ENCODE assay signal across 1 cellular context in the genomic region with DNA sequence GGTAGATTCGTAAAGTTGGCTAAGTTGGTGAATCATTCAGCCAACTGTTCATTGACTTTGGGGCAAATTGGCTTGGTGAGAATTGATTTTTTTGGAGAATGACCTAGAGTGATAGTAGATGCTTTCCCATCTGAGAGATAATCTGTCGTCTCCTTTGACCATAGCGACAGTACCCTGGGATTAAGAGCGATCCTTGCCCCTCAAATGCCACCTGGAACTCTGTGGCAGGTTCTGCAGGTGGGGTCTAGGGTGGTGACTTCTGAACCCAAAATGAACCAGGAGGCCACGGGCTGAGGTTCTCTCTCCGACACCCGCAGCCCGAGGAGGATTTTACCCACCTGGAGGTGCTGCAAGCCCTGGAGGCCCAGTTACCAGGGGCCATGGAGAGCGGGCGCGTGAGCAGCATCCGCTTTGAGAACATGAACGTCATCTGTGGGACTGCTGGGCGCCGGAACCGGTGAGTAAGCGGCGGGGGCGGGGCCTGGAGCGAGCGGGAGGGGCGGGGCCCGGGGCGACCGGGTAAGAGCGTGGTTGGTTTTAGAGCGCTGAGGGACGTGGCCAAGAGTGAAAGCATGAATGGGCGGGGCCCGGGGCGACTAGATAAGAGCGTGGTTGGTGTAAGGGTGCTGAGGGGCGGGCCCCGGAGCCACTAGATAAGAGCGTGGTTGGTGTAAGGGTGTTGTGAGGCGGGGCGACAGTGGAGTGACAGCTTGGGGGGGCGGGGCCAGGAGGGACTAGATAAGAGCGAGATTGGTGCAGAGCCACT.
TF ChIP-seq lines count a peak whose summit lies in the region.

No MANE protein-coding gene starts in this region.

TF ChIP-seq in K562, 482 proteins besides CTCF, POLR2A, EP300 and RAD21 (continued from another document and continues in another):
- no peak for TF ChIP-seq SAFB2 (IDR thresholded peaks at IDR 0.05; ENCODE audit: borderline replicate concordance, low read depth, low read length, severe bottlenecking)
- TF ChIP-seq, protein P1, sequence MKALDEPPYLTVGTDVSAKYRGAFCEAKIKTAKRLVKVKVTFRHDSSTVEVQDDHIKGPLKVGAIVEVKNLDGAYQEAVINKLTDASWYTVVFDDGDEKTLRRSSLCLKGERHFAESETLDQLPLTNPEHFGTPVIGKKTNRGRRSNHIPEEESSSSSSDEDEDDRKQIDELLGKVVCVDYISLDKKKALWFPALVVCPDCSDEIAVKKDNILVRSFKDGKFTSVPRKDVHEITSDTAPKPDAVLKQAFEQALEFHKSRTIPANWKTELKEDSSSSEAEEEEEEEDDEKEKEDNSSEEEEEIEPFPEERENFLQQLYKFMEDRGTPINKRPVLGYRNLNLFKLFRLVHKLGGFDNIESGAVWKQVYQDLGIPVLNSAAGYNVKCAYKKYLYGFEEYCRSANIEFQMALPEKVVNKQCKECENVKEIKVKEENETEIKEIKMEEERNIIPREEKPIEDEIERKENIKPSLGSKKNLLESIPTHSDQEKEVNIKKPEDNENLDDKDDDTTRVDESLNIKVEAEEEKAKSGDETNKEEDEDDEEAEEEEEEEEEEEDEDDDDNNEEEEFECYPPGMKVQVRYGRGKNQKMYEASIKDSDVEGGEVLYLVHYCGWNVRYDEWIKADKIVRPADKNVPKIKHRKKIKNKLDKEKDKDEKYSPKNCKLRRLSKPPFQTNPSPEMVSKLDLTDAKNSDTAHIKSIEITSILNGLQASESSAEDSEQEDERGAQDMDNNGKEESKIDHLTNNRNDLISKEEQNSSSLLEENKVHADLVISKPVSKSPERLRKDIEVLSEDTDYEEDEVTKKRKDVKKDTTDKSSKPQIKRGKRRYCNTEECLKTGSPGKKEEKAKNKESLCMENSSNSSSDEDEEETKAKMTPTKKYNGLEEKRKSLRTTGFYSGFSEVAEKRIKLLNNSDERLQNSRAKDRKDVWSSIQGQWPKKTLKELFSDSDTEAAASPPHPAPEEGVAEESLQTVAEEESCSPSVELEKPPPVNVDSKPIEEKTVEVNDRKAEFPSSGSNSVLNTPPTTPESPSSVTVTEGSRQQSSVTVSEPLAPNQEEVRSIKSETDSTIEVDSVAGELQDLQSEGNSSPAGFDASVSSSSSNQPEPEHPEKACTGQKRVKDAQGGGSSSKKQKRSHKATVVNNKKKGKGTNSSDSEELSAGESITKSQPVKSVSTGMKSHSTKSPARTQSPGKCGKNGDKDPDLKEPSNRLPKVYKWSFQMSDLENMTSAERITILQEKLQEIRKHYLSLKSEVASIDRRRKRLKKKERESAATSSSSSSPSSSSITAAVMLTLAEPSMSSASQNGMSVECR (CRISPR knock-in tag; IDR thresholded peaks at IDR 0.05) = no peak
- no peak for TF ChIP-seq MAFG (tag; conservative IDR thresholded peaks at IDR 0.05)
- no peak for TF ChIP-seq ZNF77 (CRISPR knock-in tag; IDR thresholded peaks at IDR 0.05)
- TF ChIP-seq ZNF224 (CRISPR knock-in tag; IDR thresholded peaks at IDR 0.05) = 0 out of 2 replicates have a peak, but pooled peaks have one; percentile 42
- no peak for TF ChIP-seq CHD4 (IDR thresholded peaks at IDR 0.05; ENCODE audit: insufficient read depth, insufficient replicate concordance, low read depth, low read length, poor library complexity, severe bottlenecking)
- TF ChIP-seq RFX1 (IDR thresholded peaks at IDR 0.05) = no peak; the same call in 1 of the 2 replicates
- TF ChIP-seq PHF21A (IDR thresholded peaks at IDR 0.05; ENCODE audit: borderline replicate concordance, low read depth) = no peak
- TF ChIP-seq CBX5 (IDR thresholded peaks at IDR 0.05; ENCODE audit: borderline replicate concordance, low read depth) = no peak
- TF ChIP-seq, protein P2, sequence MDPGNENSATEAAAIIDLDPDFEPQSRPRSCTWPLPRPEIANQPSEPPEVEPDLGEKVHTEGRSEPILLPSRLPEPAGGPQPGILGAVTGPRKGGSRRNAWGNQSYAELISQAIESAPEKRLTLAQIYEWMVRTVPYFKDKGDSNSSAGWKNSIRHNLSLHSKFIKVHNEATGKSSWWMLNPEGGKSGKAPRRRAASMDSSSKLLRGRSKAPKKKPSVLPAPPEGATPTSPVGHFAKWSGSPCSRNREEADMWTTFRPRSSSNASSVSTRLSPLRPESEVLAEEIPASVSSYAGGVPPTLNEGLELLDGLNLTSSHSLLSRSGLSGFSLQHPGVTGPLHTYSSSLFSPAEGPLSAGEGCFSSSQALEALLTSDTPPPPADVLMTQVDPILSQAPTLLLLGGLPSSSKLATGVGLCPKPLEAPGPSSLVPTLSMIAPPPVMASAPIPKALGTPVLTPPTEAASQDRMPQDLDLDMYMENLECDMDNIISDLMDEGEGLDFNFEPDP (CRISPR knock-in tag; IDR thresholded peaks at IDR 0.05) = no peak
- TF ChIP-seq ZNF696 (CRISPR knock-in tag; conservative IDR thresholded peaks at IDR 0.05) = no peak
- TF ChIP-seq, protein P3, sequence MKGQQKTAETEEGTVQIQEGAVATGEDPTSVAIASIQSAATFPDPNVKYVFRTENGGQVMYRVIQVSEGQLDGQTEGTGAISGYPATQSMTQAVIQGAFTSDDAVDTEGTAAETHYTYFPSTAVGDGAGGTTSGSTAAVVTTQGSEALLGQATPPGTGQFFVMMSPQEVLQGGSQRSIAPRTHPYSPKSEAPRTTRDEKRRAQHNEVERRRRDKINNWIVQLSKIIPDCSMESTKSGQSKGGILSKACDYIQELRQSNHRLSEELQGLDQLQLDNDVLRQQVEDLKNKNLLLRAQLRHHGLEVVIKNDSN (CRISPR knock-in tag; IDR thresholded peaks at IDR 0.05) = no peak
- TF ChIP-seq, protein P4, sequence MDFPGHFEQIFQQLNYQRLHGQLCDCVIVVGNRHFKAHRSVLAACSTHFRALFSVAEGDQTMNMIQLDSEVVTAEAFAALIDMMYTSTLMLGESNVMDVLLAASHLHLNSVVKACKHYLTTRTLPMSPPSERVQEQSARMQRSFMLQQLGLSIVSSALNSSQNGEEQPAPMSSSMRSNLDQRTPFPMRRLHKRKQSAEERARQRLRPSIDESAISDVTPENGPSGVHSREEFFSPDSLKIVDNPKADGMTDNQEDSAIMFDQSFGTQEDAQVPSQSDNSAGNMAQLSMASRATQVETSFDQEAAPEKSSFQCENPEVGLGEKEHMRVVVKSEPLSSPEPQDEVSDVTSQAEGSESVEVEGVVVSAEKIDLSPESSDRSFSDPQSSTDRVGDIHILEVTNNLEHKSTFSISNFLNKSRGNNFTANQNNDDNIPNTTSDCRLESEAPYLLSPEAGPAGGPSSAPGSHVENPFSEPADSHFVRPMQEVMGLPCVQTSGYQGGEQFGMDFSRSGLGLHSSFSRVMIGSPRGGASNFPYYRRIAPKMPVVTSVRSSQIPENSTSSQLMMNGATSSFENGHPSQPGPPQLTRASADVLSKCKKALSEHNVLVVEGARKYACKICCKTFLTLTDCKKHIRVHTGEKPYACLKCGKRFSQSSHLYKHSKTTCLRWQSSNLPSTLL (IDR thresholded peaks at IDR 0.05) = no peak
- no peak for TF ChIP-seq SMAD3 (CRISPR knock-in tag; conservative IDR thresholded peaks at IDR 0.05)
- TF ChIP-seq TAL1 (IDR thresholded peaks at IDR 0.05) = no peak
- TF ChIP-seq ZNF121 (CRISPR knock-in tag; conservative IDR thresholded peaks at IDR 0.05) = no peak
- TF ChIP-seq SRSF1 (IDR thresholded peaks at IDR 0.05; ENCODE audit: low read depth, low read length) = no peak
- TF ChIP-seq NELFE (IDR thresholded peaks at IDR 0.05; ENCODE audit: insufficient read depth, insufficient read length) = no peak
- no peak for TF ChIP-seq HDAC6 (IDR thresholded peaks at IDR 0.05; ENCODE audit: low read depth, low read length)
- TF ChIP-seq, protein P5, sequence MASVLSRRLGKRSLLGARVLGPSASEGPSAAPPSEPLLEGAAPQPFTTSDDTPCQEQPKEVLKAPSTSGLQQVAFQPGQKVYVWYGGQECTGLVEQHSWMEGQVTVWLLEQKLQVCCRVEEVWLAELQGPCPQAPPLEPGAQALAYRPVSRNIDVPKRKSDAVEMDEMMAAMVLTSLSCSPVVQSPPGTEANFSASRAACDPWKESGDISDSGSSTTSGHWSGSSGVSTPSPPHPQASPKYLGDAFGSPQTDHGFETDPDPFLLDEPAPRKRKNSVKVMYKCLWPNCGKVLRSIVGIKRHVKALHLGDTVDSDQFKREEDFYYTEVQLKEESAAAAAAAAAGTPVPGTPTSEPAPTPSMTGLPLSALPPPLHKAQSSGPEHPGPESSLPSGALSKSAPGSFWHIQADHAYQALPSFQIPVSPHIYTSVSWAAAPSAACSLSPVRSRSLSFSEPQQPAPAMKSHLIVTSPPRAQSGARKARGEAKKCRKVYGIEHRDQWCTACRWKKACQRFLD (CRISPR knock-in tag; IDR thresholded peaks at IDR 0.05) = peak; percentile 18; the same call in 1 of the 2 replicates
- no peak for TF ChIP-seq BCL6 (CRISPR knock-in tag; IDR thresholded peaks at IDR 0.05)
- TF ChIP-seq, protein P6, sequence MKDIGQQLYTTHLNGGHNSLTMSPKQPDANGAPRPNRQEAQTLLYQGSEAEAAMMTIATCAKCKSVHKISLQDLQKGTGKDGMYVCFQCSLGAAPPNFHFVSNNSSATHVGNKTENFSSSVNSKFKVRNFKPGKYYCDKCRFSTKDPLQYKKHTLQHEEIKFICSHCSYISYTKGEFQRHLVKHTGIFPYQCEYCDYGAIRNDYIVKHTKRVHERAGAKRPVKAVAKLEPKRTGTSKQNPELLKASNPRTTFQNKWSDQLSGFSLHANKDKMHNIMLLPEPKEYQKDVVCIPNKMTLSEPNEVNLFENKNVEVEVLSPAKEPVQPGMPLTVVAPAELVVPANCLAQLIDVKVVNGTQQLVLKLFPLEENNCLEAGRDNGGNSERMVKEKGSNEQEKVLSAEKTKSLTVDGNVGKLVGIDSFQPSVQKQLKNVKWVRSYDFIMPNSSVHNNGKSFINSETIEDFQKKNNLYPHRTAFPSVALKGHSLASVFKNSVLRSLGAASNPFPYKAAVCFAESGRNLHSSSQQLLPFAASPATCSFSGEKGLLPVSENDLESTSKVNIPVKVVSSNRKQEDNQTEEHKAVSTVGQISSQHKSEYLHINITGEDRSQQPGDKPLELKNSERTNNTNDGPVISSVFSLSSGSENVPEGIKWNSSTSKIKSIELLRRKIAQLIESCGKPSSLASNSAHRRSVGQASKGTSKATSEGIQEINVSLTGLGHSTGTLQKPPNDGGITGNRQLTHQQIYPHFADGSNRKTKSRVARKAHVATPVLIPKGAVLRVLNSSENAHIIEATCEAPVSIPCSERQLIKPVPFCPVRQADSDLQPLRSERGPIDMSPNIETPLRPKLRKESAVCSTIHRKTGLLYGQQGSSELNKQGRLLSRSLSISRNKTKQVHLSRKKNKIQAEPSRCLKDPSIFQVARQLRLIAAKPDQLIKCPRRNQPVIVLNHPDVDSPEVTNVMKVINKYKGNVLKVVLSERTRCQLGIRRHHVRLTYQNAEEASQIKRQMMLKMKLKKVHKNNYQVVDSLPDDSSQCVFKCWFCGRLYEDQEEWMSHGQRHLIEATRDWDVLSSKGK (CRISPR knock-in tag; IDR thresholded peaks at IDR 0.05) = no peak
- TF ChIP-seq, protein P7, sequence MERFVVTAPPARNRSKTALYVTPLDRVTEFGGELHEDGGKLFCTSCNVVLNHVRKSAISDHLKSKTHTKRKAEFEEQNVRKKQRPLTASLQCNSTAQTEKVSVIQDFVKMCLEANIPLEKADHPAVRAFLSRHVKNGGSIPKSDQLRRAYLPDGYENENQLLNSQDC (CRISPR knock-in tag; IDR thresholded peaks at IDR 0.05) = no peak
- TF ChIP-seq, protein P8, sequence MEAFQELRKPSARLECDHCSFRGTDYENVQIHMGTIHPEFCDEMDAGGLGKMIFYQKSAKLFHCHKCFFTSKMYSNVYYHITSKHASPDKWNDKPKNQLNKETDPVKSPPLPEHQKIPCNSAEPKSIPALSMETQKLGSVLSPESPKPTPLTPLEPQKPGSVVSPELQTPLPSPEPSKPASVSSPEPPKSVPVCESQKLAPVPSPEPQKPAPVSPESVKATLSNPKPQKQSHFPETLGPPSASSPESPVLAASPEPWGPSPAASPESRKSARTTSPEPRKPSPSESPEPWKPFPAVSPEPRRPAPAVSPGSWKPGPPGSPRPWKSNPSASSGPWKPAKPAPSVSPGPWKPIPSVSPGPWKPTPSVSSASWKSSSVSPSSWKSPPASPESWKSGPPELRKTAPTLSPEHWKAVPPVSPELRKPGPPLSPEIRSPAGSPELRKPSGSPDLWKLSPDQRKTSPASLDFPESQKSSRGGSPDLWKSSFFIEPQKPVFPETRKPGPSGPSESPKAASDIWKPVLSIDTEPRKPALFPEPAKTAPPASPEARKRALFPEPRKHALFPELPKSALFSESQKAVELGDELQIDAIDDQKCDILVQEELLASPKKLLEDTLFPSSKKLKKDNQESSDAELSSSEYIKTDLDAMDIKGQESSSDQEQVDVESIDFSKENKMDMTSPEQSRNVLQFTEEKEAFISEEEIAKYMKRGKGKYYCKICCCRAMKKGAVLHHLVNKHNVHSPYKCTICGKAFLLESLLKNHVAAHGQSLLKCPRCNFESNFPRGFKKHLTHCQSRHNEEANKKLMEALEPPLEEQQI (IDR thresholded peaks at IDR 0.05) = no peak
- TF ChIP-seq, protein P9, sequence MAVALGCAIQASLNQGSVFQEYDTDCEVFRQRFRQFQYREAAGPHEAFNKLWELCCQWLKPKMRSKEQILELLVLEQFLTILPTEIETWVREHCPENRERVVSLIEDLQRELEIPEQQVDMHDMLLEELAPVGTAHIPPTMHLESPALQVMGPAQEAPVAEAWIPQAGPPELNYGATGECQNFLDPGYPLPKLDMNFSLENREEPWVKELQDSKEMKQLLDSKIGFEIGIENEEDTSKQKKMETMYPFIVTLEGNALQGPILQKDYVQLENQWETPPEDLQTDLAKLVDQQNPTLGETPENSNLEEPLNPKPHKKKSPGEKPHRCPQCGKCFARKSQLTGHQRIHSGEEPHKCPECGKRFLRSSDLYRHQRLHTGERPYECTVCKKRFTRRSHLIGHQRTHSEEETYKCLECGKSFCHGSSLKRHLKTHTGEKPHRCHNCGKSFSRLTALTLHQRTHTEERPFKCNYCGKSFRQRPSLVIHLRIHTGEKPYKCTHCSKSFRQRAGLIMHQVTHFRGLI (CRISPR knock-in tag; IDR thresholded peaks at IDR 0.05) = no peak
- 0 out of 2 replicates have a peak, but pooled peaks have one; percentile 18 for TF ChIP-seq BACH1 (tag; IDR thresholded peaks at IDR 0.05)
- TF ChIP-seq, protein P10, sequence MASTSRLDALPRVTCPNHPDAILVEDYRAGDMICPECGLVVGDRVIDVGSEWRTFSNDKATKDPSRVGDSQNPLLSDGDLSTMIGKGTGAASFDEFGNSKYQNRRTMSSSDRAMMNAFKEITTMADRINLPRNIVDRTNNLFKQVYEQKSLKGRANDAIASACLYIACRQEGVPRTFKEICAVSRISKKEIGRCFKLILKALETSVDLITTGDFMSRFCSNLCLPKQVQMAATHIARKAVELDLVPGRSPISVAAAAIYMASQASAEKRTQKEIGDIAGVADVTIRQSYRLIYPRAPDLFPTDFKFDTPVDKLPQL (IDR thresholded peaks at IDR 0.05; ENCODE audit: extremely low read depth, insufficient read length) = no peak
- TF ChIP-seq TGIF2 (CRISPR knock-in tag; IDR thresholded peaks at IDR 0.05) = no peak
- no peak for TF ChIP-seq ZSCAN29 (IDR thresholded peaks at IDR 0.05)
- TF ChIP-seq MTA3 (IDR thresholded peaks at IDR 0.05; ENCODE audit: borderline replicate concordance) = 0 out of 2 replicates have a peak, but pooled peaks have one; percentile 19
- TF ChIP-seq, protein P11, sequence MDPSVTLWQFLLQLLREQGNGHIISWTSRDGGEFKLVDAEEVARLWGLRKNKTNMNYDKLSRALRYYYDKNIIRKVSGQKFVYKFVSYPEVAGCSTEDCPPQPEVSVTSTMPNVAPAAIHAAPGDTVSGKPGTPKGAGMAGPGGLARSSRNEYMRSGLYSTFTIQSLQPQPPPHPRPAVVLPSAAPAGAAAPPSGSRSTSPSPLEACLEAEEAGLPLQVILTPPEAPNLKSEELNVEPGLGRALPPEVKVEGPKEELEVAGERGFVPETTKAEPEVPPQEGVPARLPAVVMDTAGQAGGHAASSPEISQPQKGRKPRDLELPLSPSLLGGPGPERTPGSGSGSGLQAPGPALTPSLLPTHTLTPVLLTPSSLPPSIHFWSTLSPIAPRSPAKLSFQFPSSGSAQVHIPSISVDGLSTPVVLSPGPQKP (CRISPR knock-in tag; IDR thresholded peaks at IDR 0.05) = no peak
- TF ChIP-seq MCM3 (IDR thresholded peaks at IDR 0.05) = no peak
- TF ChIP-seq ARHGAP35 (IDR thresholded peaks at IDR 0.05; ENCODE audit: partially characterized antibody) = no peak
- TF ChIP-seq PHB (CRISPR knock-in tag; IDR thresholded peaks at IDR 0.05) = peak; percentile 88; the same call in 1 of the 2 replicates
